ENCODE assay signal across 1 cellular context in genomic region chr4:112933790-112934189, GRCh38.
TF ChIP-seq lines count a peak whose summit lies in the region.

No MANE protein-coding gene starts in this region.

TF ChIP-seq in HepG2, 621 proteins besides CTCF, POLR2A, EP300 and RAD21 (continued from another document):
- no peak for TF ChIP-seq ZBTB14 (CRISPR knock-in tag; IDR thresholded peaks at IDR 0.05)
TF ChIP-seq in HepG2: peak in this region for 2.
